Comparison of ENCODE assay signal across 22 cellular contexts in the genomic region with DNA sequence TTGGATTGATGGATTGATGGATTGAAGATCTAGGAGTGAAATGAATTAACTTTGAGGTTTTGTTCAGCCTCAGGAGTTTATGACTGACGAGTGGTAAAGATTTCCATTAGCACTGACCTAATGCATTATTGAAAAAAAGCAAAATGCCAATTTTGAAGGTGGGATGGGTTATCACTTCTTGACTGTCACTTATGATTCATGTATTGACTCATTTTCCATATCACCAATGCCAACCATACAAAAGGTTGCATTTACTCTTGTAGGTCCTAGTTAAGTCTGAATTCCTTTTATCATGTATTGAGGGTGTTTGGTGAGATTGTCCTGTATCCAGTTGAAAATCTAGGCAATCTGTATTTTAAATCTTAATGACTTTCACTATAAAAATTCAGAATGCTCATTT. TPM values are rescaled to one million over a fixed set of nuclear protein-coding genes. Genes with fewer than 3 reads are reported as not detected.
DNase-seq lines count a peak whose midpoint lies in the region; ATAC-seq and TF ChIP-seq lines count a peak whose summit lies in the region.
"Had no signal": no experiment of that assay in that cellular context is flagged by ENCODE, and none has a peak within 500 bp of the region (broad histone marks: within the 10 kb centered on the region; RNA-seq: fewer than 3 reads in every experiment).

No MANE protein-coding gene starts in this region.

- no peak overlapping the region for H3K27ac ChIP-seq in PC-3 (ENCODE audit: low read length)
- peak overlapping the region; percentile 48 for H3K27ac ChIP-seq in caudate nucleus (ENCODE audit: low read depth, low read length)
- no peak overlapping the region for H3K27ac ChIP-seq in sigmoid colon
- H3K27ac ChIP-seq: BLaER1, KMS-11 had no signal

- intact Hi-C loops in activated CD8-positive, alpha-beta T cell treated with anti-CD3 and anti-CD28 coated beads for 36 hours (cut with micrococcal nuclease) = no loop called here
- intact Hi-C loops in PC-3 (cut with micrococcal nuclease) (no loop called here), sigmoid colon (cut with DNase I) (no loop called here)

- CTCF ChIA-PET in activated CD8-positive, alpha-beta T cell treated with anti-CD3 and anti-CD28 coated beads for 36 hours (lab: Charles Lee) = no interaction called here
- CTCF ChIA-PET in activated CD8-positive, alpha-beta T cell treated with anti-CD3 and anti-CD28 coated beads, Interleukin-2, amount 10 ng/mL, durations not matched to agents 7 days and 5 days (lab: Charles Lee) = no interaction called here
- CTCF ChIA-PET in PC-3 (lab: Charles Lee) = no interaction called here

- no peak overlapping the region for H2AFZ ChIP-seq in PC-3 (ENCODE audit: low read length)

- 89 to 91% methylated on average over 1 of the region's 1 CpG for WGBS in sigmoid colon, 2 donors

- H3K4me3 ChIP-seq in PC-3 (ENCODE audit: low read length) = no peak overlapping the region
- H3K4me3 ChIP-seq in sigmoid colon = no peak overlapping the region
- H3K4me3 ChIP-seq: BLaER1, HAP-1 had no signal

- TF ChIP-seq POLR2A in sigmoid colon (IDR thresholded peaks at IDR 0.05) = no peak

- H3K9me2 ChIP-seq in PC-3 (replicated peaks; ENCODE audit: low read length) = no peaks in the 10 kb centered on the region

- TF ChIP-seq EP300 in sigmoid colon (IDR thresholded peaks at IDR 0.05) = no peak

- no peak overlapping the region for H3K4me2 ChIP-seq in PC-3 (ENCODE audit: low read length)
- H3K4me2 ChIP-seq: BLaER1, KMS-11 had no signal

- no peaks in the 10 kb centered on the region for H4K20me1 ChIP-seq in PC-3 (ENCODE audit: low read length)
- H4K20me1 ChIP-seq: BLaER1 had no signal

- H3K27me3 Mint-ChIP-seq in activated CD8-positive, alpha-beta T cell treated with anti-CD3 and anti-CD28 coated beads for 36 hours = no peaks in the 10 kb centered on the region
- H3K27me3 Mint-ChIP-seq in activated CD8-positive, alpha-beta T cell treated with anti-CD3 and anti-CD28 coated beads, Interleukin-2, amount 10 ng/mL, durations not matched to agents 7 days and 5 days (ENCODE audit: low read depth) = no peaks in the 10 kb centered on the region
- H3K27me3 Mint-ChIP-seq: CD4-positive, CD25-positive, alpha-beta regulatory T cell; IgD-negative memory B cell had no signal

- H3K9ac ChIP-seq in PC-3 (ENCODE audit: low read length) = no peak overlapping the region
- H3K9ac ChIP-seq: BLaER1, KMS-11 had no signal

- H3K27ac Mint-ChIP-seq in activated CD8-positive, alpha-beta T cell treated with anti-CD3 and anti-CD28 coated beads for 36 hours = no peak overlapping the region
- H3K27ac Mint-ChIP-seq in activated CD8-positive, alpha-beta T cell treated with anti-CD3 and anti-CD28 coated beads, Interleukin-2, amount 10 ng/mL, durations not matched to agents 7 days and 5 days = no peak overlapping the region
- H3K27ac Mint-ChIP-seq: IgD-negative memory B cell had no signal

- ATAC-seq in activated CD8-positive, alpha-beta T cell treated with anti-CD3 and anti-CD28 coated beads for 36 hours = peak; percentile 71
- no peak for ATAC-seq in activated CD8-positive, alpha-beta T cell treated with anti-CD3 and anti-CD28 coated beads, Interleukin-2, amount 10 ng/mL, durations not matched to agents 7 days and 5 days
- no peak for ATAC-seq in PC-3
- peak; percentile 97 for ATAC-seq in stimulated activated naive CD8-positive, alpha-beta T cell treated with anti-CD3 and anti-CD28 coated beads, Interleukin-15, Interleukin-2, amounts not matched to agents 100 U/mL and 50 U/mL, for 24 hours

- no peaks in the 10 kb centered on the region for H3F3A ChIP-seq in PC-3 (ENCODE audit: low read length, unreplicated experiment)

- TF ChIP-seq CTCF in activated CD8-positive, alpha-beta T cell treated with anti-CD3 and anti-CD28 coated beads for 36 hours (IDR thresholded peaks at IDR 0.05) = no peak
- no peak for TF ChIP-seq CTCF in PC-3 (conservative IDR thresholded peaks at IDR 0.05; ENCODE audit: low read depth, low read length)
- no peak for TF ChIP-seq CTCF in sigmoid colon (IDR thresholded peaks at IDR 0.05)

- H3K9me3 ChIP-seq in PC-3 (ENCODE audit: low read length) = no peaks in the 10 kb centered on the region
- no peaks in the 10 kb centered on the region for H3K9me3 ChIP-seq in sigmoid colon
- H3K9me3 ChIP-seq: HAP-1 had no signal

- POLR2A ChIA-PET in activated CD8-positive, alpha-beta T cell treated with anti-CD3 and anti-CD28 coated beads for 36 hours (lab: Charles Lee) = no interaction called here
- POLR2A ChIA-PET in activated CD8-positive, alpha-beta T cell treated with anti-CD3 and anti-CD28 coated beads, Interleukin-2, amount 10 ng/mL, durations not matched to agents 7 days and 5 days (lab: Charles Lee) = no interaction called here
- POLR2A ChIA-PET in PC-3 (lab: Charles Lee; ENCODE audit: unreplicated experiment) = no interaction called here

- peaks cover 5% of the 10 kb centered on the region for H3K4me1 Mint-ChIP-seq in activated CD8-positive, alpha-beta T cell treated with anti-CD3 and anti-CD28 coated beads for 36 hours (ENCODE audit: low read depth)
- H3K4me1 Mint-ChIP-seq in activated CD8-positive, alpha-beta T cell treated with anti-CD3 and anti-CD28 coated beads, Interleukin-2, amount 10 ng/mL, durations not matched to agents 7 days and 5 days (ENCODE audit: low read depth) = no peaks in the 10 kb centered on the region
- H3K4me1 Mint-ChIP-seq: IgD-negative memory B cell had no signal

- H3K79me2 ChIP-seq in PC-3 (ENCODE audit: low read length) = no peaks in the 10 kb centered on the region

- no peak overlapping the region for H3K4me3 Mint-ChIP-seq in activated CD8-positive, alpha-beta T cell treated with anti-CD3 and anti-CD28 coated beads for 36 hours
- no peak overlapping the region for H3K4me3 Mint-ChIP-seq in activated CD8-positive, alpha-beta T cell treated with anti-CD3 and anti-CD28 coated beads, Interleukin-2, amount 10 ng/mL, durations not matched to agents 7 days and 5 days
- H3K4me3 Mint-ChIP-seq: CD4-positive, CD25-positive, alpha-beta regulatory T cell; IgD-negative memory B cell had no signal

- H3K27me3 ChIP-seq in PC-3 (ENCODE audit: low read length) (no peaks in the 10 kb centered on the region), sigmoid colon (no peaks in the 10 kb centered on the region)
- H3K27me3 ChIP-seq: BLaER1 had no signal

- no peak for DNase-seq in activated CD8-positive, alpha-beta T cell treated with anti-CD3 and anti-CD28 coated beads for 36 hours
- no peak for DNase-seq in activated CD8-positive, alpha-beta T cell treated with anti-CD3 and anti-CD28 coated beads, Interleukin-2, amount 10 ng/mL, durations not matched to agents 7 days and 5 days
- DNase-seq in PC-3 = peak; percentile 1
- no peak for DNase-seq in caudate nucleus (lab: John Stamatoyannopoulos, UW)
- DNase-seq in stimulated activated naive CD8-positive, alpha-beta T cell treated with anti-CD3 and anti-CD28 coated beads, Interleukin-15, Interleukin-2, amounts not matched to agents 100 U/mL and 50 U/mL, for 24 hours = no peak
- DNase-seq in stimulated activated CD4-positive, alpha-beta T cell treated with anti-CD3 and anti-CD28 coated beads, Interleukin-1b, Interleukin-23, amount 100 ng/mL, for 48 hours = no peak
- no peak for DNase-seq in sigmoid colon
- DNase-seq in HCEC 1CT = no peak
- DNase-seq: CD4-positive, CD25-positive, alpha-beta regulatory T cell; DMS153; DND-41; GOT3; MM.1S; NCI-H2029; NCI-H446 treated with DMSO at 0.1 percent for 48 hours; NCI-H526; RPMI8226; SHP77 had no signal

- no TSS peak for BruUV-seq in PC-3 (replicated peaks; lab: Mats Ljungman, UMichigan)

- no peaks in the 10 kb centered on the region for H3K36me3 ChIP-seq in PC-3 (ENCODE audit: low read depth, low read length)
- peaks cover 0 to 57% (median 7%) of the 10 kb centered on the region in 4 donors for H3K36me3 ChIP-seq in sigmoid colon

- peaks cover 29% of the 10 kb centered on the region for H3K36me3 Mint-ChIP-seq in activated CD8-positive, alpha-beta T cell treated with anti-CD3 and anti-CD28 coated beads for 36 hours (ENCODE audit: low read depth)
- peaks cover 29% of the 10 kb centered on the region for H3K36me3 Mint-ChIP-seq in activated CD8-positive, alpha-beta T cell treated with anti-CD3 and anti-CD28 coated beads, Interleukin-2, amount 10 ng/mL, durations not matched to agents 7 days and 5 days (ENCODE audit: low read depth)

- H3K4me1 ChIP-seq in PC-3 (ENCODE audit: insufficient read depth, low read length) (no peaks in the 10 kb centered on the region), sigmoid colon (no peaks in the 10 kb centered on the region)
- H3K4me1 ChIP-seq: BLaER1 had no signal

- H3K9me3 Mint-ChIP-seq in activated CD8-positive, alpha-beta T cell treated with anti-CD3 and anti-CD28 coated beads for 36 hours = peaks cover 3% of the 10 kb centered on the region
- H3K9me3 Mint-ChIP-seq in activated CD8-positive, alpha-beta T cell treated with anti-CD3 and anti-CD28 coated beads, Interleukin-2, amount 10 ng/mL, durations not matched to agents 7 days and 5 days (ENCODE audit: insufficient read depth) = peaks cover 4% of the 10 kb centered on the region

RNA-seq across cellular contexts. Expression of gene KNOP1, which starts 57.6 kb away (rescaled TPM):
- total RNA-seq in activated CD8-positive, alpha-beta T cell treated with anti-CD3 and anti-CD28 coated beads for 36 hours = 10 to 100 TPM; 27.8 to 28.6 TPM
- total RNA-seq in activated CD8-positive, alpha-beta T cell treated with anti-CD3 and anti-CD28 coated beads, Interleukin-2, amount 10 ng/mL, durations not matched to agents 7 days and 5 days = 10 to 100 TPM; 22.0 to 23.7 TPM
- 13.6 and 18.8 TPM in 2 replicates for total RNA-seq in PC-3 (2014; rRNA removed)
- total RNA-seq in sigmoid colon = 10 to 100 TPM in 1 of 4 donors, 1 to 10 TPM in 3; 5.0 to 11.1 (median 7.6) TPM
- 10 to 100 TPM; 10.4 to 16.4 (median 16.2) TPM for polyA plus RNA-seq in sigmoid colon

RNA-seq across cellular contexts. Expression of gene IQCK, which starts 57.6 kb away (rescaled TPM):
- total RNA-seq in activated CD8-positive, alpha-beta T cell treated with anti-CD3 and anti-CD28 coated beads for 36 hours = 1 to 10 TPM; 1.7 to 3.5 TPM
- under 1 TPM; 0.81 to 0.97 TPM for total RNA-seq in activated CD8-positive, alpha-beta T cell treated with anti-CD3 and anti-CD28 coated beads, Interleukin-2, amount 10 ng/mL, durations not matched to agents 7 days and 5 days
- 3.3 and 8.9 TPM in 2 replicates for total RNA-seq in PC-3 (2014; rRNA removed)
- 10 to 100 TPM; 10.3 to 16.6 (median 12.4) TPM for total RNA-seq in sigmoid colon
- 1 to 10 TPM; 5.1 to 9.0 (median 9.0) TPM for polyA plus RNA-seq in sigmoid colon

Comparison
In these comparisons a context has a peak if more than half of its experiments do, and no peak if none do; other contexts are left out.
1. ATAC-seq: peak in activated CD8-positive, alpha-beta T cell treated with anti-CD3 and anti-CD28 coated beads for 36 hours (single experiment) and stimulated activated naive CD8-positive, alpha-beta T cell treated with anti-CD3 and anti-CD28 coated beads, Interleukin-15, Interleukin-2, amounts not matched to agents 100 U/mL and 50 U/mL, for 24 hours (single experiment); none in activated CD8-positive, alpha-beta T cell treated with anti-CD3 and anti-CD28 coated beads, Interleukin-2, amount 10 ng/mL, durations not matched to agents 7 days and 5 days (single experiment) and PC-3 (single experiment).